In genomic region chr11:66885469-66886316, GRCh38 we compare ENCODE assay signal across 17 cellular contexts.
"Had no signal": no experiment of that assay in that cellular context is flagged by ENCODE, and none has a peak within 500 bp of the region (broad histone marks: within the 10 kb centered on the region; RNA-seq: fewer than 3 reads in every experiment).

No MANE protein-coding gene starts in this region.

- H3K27ac Mint-ChIP-seq: activated CD4-positive, alpha-beta T cell treated with anti-CD3 and anti-CD28 coated beads, Interleukin-2, amount 10 ng/mL, durations not matched to agents 7 days and 5 days; activated naive CD4-positive, alpha-beta T cell treated with anti-CD3 and anti-CD28 coated beads, Interleukin-2, amount 10 ng/mL, durations not matched to agents 7 days and 5 days; activated T-helper 17 cell treated with anti-CD3 and anti-CD28 coated beads, Interleukin-2, amount 50 U/mL, for 72 hours; natural killer cell treated with Interleukin-12 subunit alpha and Interleukin-12 subunit beta and Interleukin-15 and Interleukin-18, amount 100 ng/mL, for 72 hours; T-helper 17 cell had no signal

- H2AFZ ChIP-seq: parathyroid adenoma had no signal

- H3K27ac ChIP-seq: body of pancreas, parathyroid adenoma, thyroid gland, uterus had no signal

- H3K9me3 ChIP-seq: body of pancreas, thyroid gland, uterus had no signal

- H3K4me1 ChIP-seq: uterus had no signal

- H3K9me3 Mint-ChIP-seq: activated CD4-positive, alpha-beta T cell treated with anti-CD3 and anti-CD28 coated beads, Interleukin-2, amount 10 ng/mL, durations not matched to agents 7 days and 5 days; activated naive CD4-positive, alpha-beta T cell treated with anti-CD3 and anti-CD28 coated beads, Interleukin-2, amount 10 ng/mL, durations not matched to agents 7 days and 5 days; activated T-helper 17 cell treated with anti-CD3 and anti-CD28 coated beads, Interleukin-2, amount 50 U/mL, for 72 hours; endodermal cell; natural killer cell treated with Interleukin-12 subunit alpha and Interleukin-12 subunit beta and Interleukin-15 and Interleukin-18, amount 100 ng/mL, for 72 hours had no signal

- H3K4me3 ChIP-seq: body of pancreas, lung, thyroid gland, uterus had no signal

- FAIRE-seq: TTC549 had no signal

- H3K4me1 Mint-ChIP-seq: activated T-helper 17 cell treated with anti-CD3 and anti-CD28 coated beads, Interleukin-2, amount 50 U/mL, for 72 hours had no signal

- H3K9ac ChIP-seq: parathyroid adenoma had no signal

- ATAC-seq: activated T-helper 17 cell treated with anti-CD3 and anti-CD28 coated beads, Interleukin-2, amount 50 U/mL, for 72 hours; body of pancreas; natural killer cell treated with Interleukin-12 subunit alpha and Interleukin-12 subunit beta and Interleukin-15 and Interleukin-18, amount 100 ng/mL, for 72 hours; T-helper 17 cell had no signal

- H3K79me2 ChIP-seq: parathyroid adenoma had no signal

- H3K27me3 Mint-ChIP-seq: activated CD4-positive, alpha-beta T cell treated with anti-CD3 and anti-CD28 coated beads, Interleukin-2, amount 10 ng/mL, durations not matched to agents 7 days and 5 days; activated naive CD4-positive, alpha-beta T cell treated with anti-CD3 and anti-CD28 coated beads, Interleukin-2, amount 10 ng/mL, durations not matched to agents 7 days and 5 days; activated T-helper 17 cell treated with anti-CD3 and anti-CD28 coated beads, Interleukin-2, amount 50 U/mL, for 72 hours; natural killer cell treated with Interleukin-12 subunit alpha and Interleukin-12 subunit beta and Interleukin-15 and Interleukin-18, amount 100 ng/mL, for 72 hours had no signal

- H3K27me3 ChIP-seq: body of pancreas, thyroid gland, uterus had no signal

- H3K36me3 ChIP-seq: thyroid gland, uterus had no signal

- DNase-seq: activated CD4-positive, alpha-beta T cell treated with anti-CD3 and anti-CD28 coated beads, Interleukin-2, amount 10 ng/mL, durations not matched to agents 7 days and 5 days; activated CD4-positive, CD25-positive, alpha-beta regulatory T cell; activated CD8-positive, alpha-beta memory T cell treated with anti-CD3 and anti-CD28 coated beads for 24 hours; activated naive CD4-positive, alpha-beta T cell treated with anti-CD3 and anti-CD28 coated beads, Interleukin-2, amount 10 ng/mL, durations not matched to agents 7 days and 5 days; activated T-cell treated with anti-CD3 and anti-CD28 coated beads for 4 hours; body of pancreas; dermis blood vessel endothelial cell; endodermal cell; stimulated activated CD4-positive, alpha-beta T cell treated with anti-CD3 and anti-CD28 coated beads, Interleukin-4, amount 100 ng/mL, for 24 hours; T-helper 17 cell; thyroid gland; uterus had no signal

- H3K36me3 Mint-ChIP-seq: activated naive CD4-positive, alpha-beta T cell treated with anti-CD3 and anti-CD28 coated beads, Interleukin-2, amount 10 ng/mL, durations not matched to agents 7 days and 5 days; natural killer cell treated with Interleukin-12 subunit alpha and Interleukin-12 subunit beta and Interleukin-15 and Interleukin-18, amount 100 ng/mL, for 72 hours had no signal

- H3K4me3 Mint-ChIP-seq: activated CD4-positive, alpha-beta T cell treated with anti-CD3 and anti-CD28 coated beads, Interleukin-2, amount 10 ng/mL, durations not matched to agents 7 days and 5 days; activated naive CD4-positive, alpha-beta T cell treated with anti-CD3 and anti-CD28 coated beads, Interleukin-2, amount 10 ng/mL, durations not matched to agents 7 days and 5 days; activated T-helper 17 cell treated with anti-CD3 and anti-CD28 coated beads, Interleukin-2, amount 50 U/mL, for 72 hours; endodermal cell; natural killer cell treated with Interleukin-12 subunit alpha and Interleukin-12 subunit beta and Interleukin-15 and Interleukin-18, amount 100 ng/mL, for 72 hours; T-helper 17 cell had no signal
